ENCODE assay signal across 21 cellular contexts in the genomic region with DNA sequence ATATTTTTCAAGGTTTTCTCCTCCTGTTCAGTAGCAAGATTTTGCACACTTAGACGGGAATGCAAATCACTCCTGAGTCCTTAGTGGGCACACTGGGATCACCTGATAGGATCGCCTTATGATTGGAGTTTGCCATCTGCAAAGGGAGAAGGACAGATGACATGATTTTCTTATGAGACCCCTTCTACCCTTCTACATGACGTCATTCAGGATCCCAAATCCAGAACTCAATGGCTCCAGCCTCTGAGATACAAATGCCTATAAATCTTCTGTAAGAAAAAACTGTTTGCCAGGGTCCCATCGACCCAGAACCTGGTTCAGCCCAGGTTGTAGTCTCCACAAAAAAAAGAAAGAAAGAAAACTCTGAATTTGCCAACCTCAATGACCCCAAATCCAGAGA. TPM values are rescaled to one million over a fixed set of nuclear protein-coding genes. Genes with fewer than 3 reads are reported as not detected.
"Had no signal": no experiment of that assay in that cellular context is flagged by ENCODE, and none has a peak within 500 bp of the region (broad histone marks: within the 10 kb centered on the region; RNA-seq: fewer than 3 reads in every experiment).

No MANE protein-coding gene starts in this region.

- H3K9me3 ChIP-seq: MG63, Peyer's patch, SJCRH30 had no signal

- H3K4me2 ChIP-seq: PC-9 had no signal

- H3K4me3 ChIP-seq: MG63, PC-9, Peyer's patch, SJCRH30 had no signal

- H3K27me3 ChIP-seq: Peyer's patch, SJCRH30 had no signal

- DNase-seq: IMR-90; Karpas-422; KG1; MG63; NCI-H1092; NCI-H1417 treated with DMSO at 0.1 percent for 48 hours; NCI-H1694 treated with DMSO at 0.1 percent for 48 hours; NCI-H2081; NCI-H2107; NCI-H524; NCI-H774; NK-92 treated with Interleukin-12 subunit alpha and Interleukin-12 subunit beta, amount 100 ng/mL, for 24 hours; OCI-M1; PC-9; Peyer's patch; SHP77 treated with DMSO at 0.1 percent for 48 hours; SJCRH30 had no signal

- ATAC-seq: Right ventricle myocardium inferior, SK-N-SH treated with all-trans-retinoic acid at 6 μM for 48 hours had no signal

- H3K36me3 ChIP-seq: MG63, Peyer's patch, SJCRH30 had no signal

- H2AFZ ChIP-seq: PC-9 had no signal

- H3K27ac ChIP-seq: HL-60, PC-9, Peyer's patch, SJCRH30 had no signal

RNA-seq across cellular contexts. Expression of gene ZNF423, which starts 6.9 kb away (rescaled TPM):
- total RNA-seq: NCI-H460, PC-9 had no signal
